Comparison of ENCODE assay signal across 16 cellular contexts in genomic region chr22:50443202-50443601, GRCh38. TPM values are rescaled to one million over a fixed set of nuclear protein-coding genes. Genes with fewer than 3 reads are reported as not detected.
DNase-seq lines count a peak whose midpoint lies in the region; ATAC-seq and TF ChIP-seq lines count a peak whose summit lies in the region.
"Had no signal": no experiment of that assay in that cellular context is flagged by ENCODE, and none has a peak within 500 bp of the region (broad histone marks: within the 10 kb centered on the region; RNA-seq: fewer than 3 reads in every experiment).

No MANE protein-coding gene starts in this region.

- H3K4me3 ChIP-seq in thyroid gland (replicated peaks in 1 of 3) (no peak overlapping the region), Karpas-422 (ENCODE audit: low read length) (no peak overlapping the region)
- H3K4me3 ChIP-seq: PC-9 had no signal

- no peaks in the 10 kb centered on the region for H3K79me2 ChIP-seq in Karpas-422 (ENCODE audit: low read length)

- H3K9me3 Mint-ChIP-seq in activated naive CD4-positive, alpha-beta T cell treated with anti-CD3 and anti-CD28 coated beads, Interleukin-2, amount 50 U/mL, for 72 hours = no peaks in the 10 kb centered on the region
- H3K9me3 Mint-ChIP-seq in activated naive CD4-positive, alpha-beta T cell treated with anti-CD3 and anti-CD28 coated beads for 36 hours = no peaks in the 10 kb centered on the region
- H3K9me3 Mint-ChIP-seq in glutamatergic neuron (ENCODE audit: unreplicated experiment) = peaks cover 29% of the 10 kb centered on the region

- CTCF ChIA-PET in activated naive CD4-positive, alpha-beta T cell treated with anti-CD3 and anti-CD28 coated beads for 36 hours (lab: Charles Lee) = no interaction called here

- peaks cover 6% of the 10 kb centered on the region; the same call in 1 of the 2 replicates for H4K20me1 ChIP-seq in Karpas-422 (ENCODE audit: insufficient read depth, low read depth, low read length)

- no peak overlapping the region for H2AFZ ChIP-seq in Karpas-422 (ENCODE audit: low read length)
- H2AFZ ChIP-seq: PC-9 had no signal

- intact Hi-C loops in activated naive CD4-positive, alpha-beta T cell treated with anti-CD3 and anti-CD28 coated beads for 36 hours (cut with micrococcal nuclease) = no loop called here
- intact Hi-C loops in thyroid gland (cut with DNase I) = no loop called here

- peaks cover 0 to 3% of the 10 kb centered on the region in 2 donors for H3K36me3 Mint-ChIP-seq in activated naive CD4-positive, alpha-beta T cell treated with anti-CD3 and anti-CD28 coated beads, Interleukin-2, amount 50 U/mL, for 72 hours
- peaks cover 4% of the 10 kb centered on the region for H3K36me3 Mint-ChIP-seq in activated naive CD4-positive, alpha-beta T cell treated with anti-CD3 and anti-CD28 coated beads for 36 hours (ENCODE audit: low read depth)
- peaks cover 2% of the 10 kb centered on the region for H3K36me3 Mint-ChIP-seq in T-helper 17 cell (ENCODE audit: low read depth)
- H3K36me3 Mint-ChIP-seq in glutamatergic neuron (ENCODE audit: unreplicated experiment) = no peaks in the 10 kb centered on the region

- H3K4me2 ChIP-seq in Karpas-422 (ENCODE audit: low read depth, low read length, poor library complexity, severe bottlenecking) = no peak overlapping the region
- H3K4me2 ChIP-seq: PC-9 had no signal

- no peak overlapping the region for H3K4me3 Mint-ChIP-seq in activated naive CD4-positive, alpha-beta T cell treated with anti-CD3 and anti-CD28 coated beads for 36 hours
- H3K4me3 Mint-ChIP-seq in T-helper 17 cell (no peak overlapping the region), glutamatergic neuron (ENCODE audit: unreplicated experiment) (peak overlapping the region; percentile 5)

- peak overlapping the region; percentile 71 to 88 for H3K27ac Mint-ChIP-seq in activated naive CD4-positive, alpha-beta T cell treated with anti-CD3 and anti-CD28 coated beads, Interleukin-2, amount 50 U/mL, for 72 hours
- no peak overlapping the region for H3K27ac Mint-ChIP-seq in activated naive CD4-positive, alpha-beta T cell treated with anti-CD3 and anti-CD28 coated beads for 36 hours
- no peak overlapping the region for H3K27ac Mint-ChIP-seq in T-helper 17 cell
- no peak overlapping the region for H3K27ac Mint-ChIP-seq in glutamatergic neuron (ENCODE audit: unreplicated experiment)

- TF ChIP-seq CTCF in glutamatergic neuron (IDR thresholded peaks at IDR 0.05; ENCODE audit: partially characterized antibody, unreplicated experiment) = no peak
- no peak for TF ChIP-seq CTCF in thyroid gland (IDR thresholded peaks at IDR 0.05)

- H3K4me1 ChIP-seq in thyroid gland (peaks cover 32 to 34% of the 10 kb centered on the region in 2 donors), Karpas-422 (ENCODE audit: low read length) (peaks cover 8% of the 10 kb centered on the region)

- ATAC-seq in activated naive CD4-positive, alpha-beta T cell treated with anti-CD3 and anti-CD28 coated beads, Interleukin-2, amount 50 U/mL, for 72 hours = no peak
- peak; percentile 9 for ATAC-seq in T-helper 17 cell

- TF ChIP-seq POLR2A in thyroid gland (IDR thresholded peaks at IDR 0.05) = no peak

- no peak overlapping the region for H3K9ac ChIP-seq in Karpas-422 (ENCODE audit: low read length)

- H3K9me3 ChIP-seq in T-helper 17 cell (ENCODE audit: control insufficient read depth, low read length, poor library complexity, severe bottlenecking) (no peaks in the 10 kb centered on the region), thyroid gland (no peaks in the 10 kb centered on the region), Karpas-422 (ENCODE audit: low read length) (no peaks in the 10 kb centered on the region)

- peaks cover 10% of the 10 kb centered on the region for H3K4me1 Mint-ChIP-seq in activated naive CD4-positive, alpha-beta T cell treated with anti-CD3 and anti-CD28 coated beads for 36 hours (ENCODE audit: low read depth)
- H3K4me1 Mint-ChIP-seq in T-helper 17 cell = peaks cover 15% of the 10 kb centered on the region
- H3K4me1 Mint-ChIP-seq in glutamatergic neuron (ENCODE audit: low read depth, unreplicated experiment) = peaks cover 4% of the 10 kb centered on the region

- H3K27me3 ChIP-seq in thyroid gland = no peaks in the 10 kb centered on the region
- no peaks in the 10 kb centered on the region for H3K27me3 ChIP-seq in Karpas-422 (ENCODE audit: low read length)

- H3K27ac ChIP-seq in thyroid gland (peak overlapping the region; percentile 51 to 86 (median 77)), Karpas-422 (ENCODE audit: low read length) (no peak overlapping the region)
- H3K27ac ChIP-seq: PC-9 had no signal

- peaks cover 38 to 42% of the 10 kb centered on the region in 2 donors for H3K36me3 ChIP-seq in thyroid gland
- 0 out of 2 replicates have a peak, but pooled peaks cover 3% of the 10 kb centered on the region for H3K36me3 ChIP-seq in Karpas-422 (ENCODE audit: insufficient read depth, low read length)

- H3K27me3 Mint-ChIP-seq in activated naive CD4-positive, alpha-beta T cell treated with anti-CD3 and anti-CD28 coated beads for 36 hours (ENCODE audit: low read depth) = no peaks in the 10 kb centered on the region
- no peaks in the 10 kb centered on the region for H3K27me3 Mint-ChIP-seq in T-helper 17 cell
- H3K27me3 Mint-ChIP-seq in glutamatergic neuron (ENCODE audit: unreplicated experiment) = peaks cover 33% of the 10 kb centered on the region

- DNase-seq in activated naive CD4-positive, alpha-beta T cell treated with anti-CD3 and anti-CD28 coated beads, Interleukin-2, amount 50 U/mL, for 72 hours (ENCODE audit: low spot score in 2 of 2) = no peak
- DNase-seq in activated naive CD4-positive, alpha-beta T cell treated with anti-CD3 and anti-CD28 coated beads for 36 hours = no peak
- DNase-seq in T-helper 17 cell = no peak
- DNase-seq in glutamatergic neuron = no peak
- peak; percentile 34 to 45 for DNase-seq in thyroid gland
- no peak for DNase-seq in C1 segment of cervical spinal cord (lab: John Stamatoyannopoulos, UW)
- DNase-seq in LoVo (ENCODE audit: low spot score) = no peak
- no peak for DNase-seq in Karpas-422
- DNase-seq: activated naive CD4-positive, alpha-beta T cell; DMS79; NCI-H1092; NCI-H446; PC-9 had no signal

- H3K9me2 ChIP-seq in Karpas-422 (replicated peaks; ENCODE audit: insufficient read depth, low read length) = no peaks in the 10 kb centered on the region

- 59 to 73% methylated on average over 13 to 14 of the region's 15 CpGs for WGBS in thyroid gland, 2 donors

RNA-seq across cellular contexts. Expression of gene SBF1, which starts 31.6 kb away (rescaled TPM):
- 10 to 100 TPM; 99.3 to 99.8 TPM for total RNA-seq in activated naive CD4-positive, alpha-beta T cell treated with anti-CD3 and anti-CD28 coated beads, Interleukin-2, amount 50 U/mL, for 72 hours
- 100 to 1,000 TPM; 100 TPM for total RNA-seq in activated naive CD4-positive, alpha-beta T cell treated with anti-CD3 and anti-CD28 coated beads for 36 hours
- 100 to 1,000 TPM; 202 to 217 TPM for total RNA-seq in T-helper 17 cell
- 206 TPM for total RNA-seq in glutamatergic neuron (ENCODE audit: unreplicated experiment)
- total RNA-seq in thyroid gland = 100 to 1,000 TPM in 3 of 4 donors, 10 to 100 TPM in 1; 80.0 to 227 (median 128) TPM
- total RNA-seq in Karpas-422 (2014; rRNA removed; shearing (Covaris generic); ENCODE audit: low replicate concordance) = 33.5 and 91.5 TPM in 2 replicates

RNA-seq across cellular contexts. Expression of gene ADM2, which starts 38.1 kb away (rescaled TPM):
- total RNA-seq in activated naive CD4-positive, alpha-beta T cell treated with anti-CD3 and anti-CD28 coated beads, Interleukin-2, amount 50 U/mL, for 72 hours = 1 to 10 TPM; 6.0 to 7.0 TPM
- total RNA-seq in activated naive CD4-positive, alpha-beta T cell treated with anti-CD3 and anti-CD28 coated beads for 36 hours = 1 to 10 TPM; 7.5 to 8.3 TPM
- total RNA-seq in T-helper 17 cell (1 to 10 TPM; 1.7 to 2.4 TPM), glutamatergic neuron (ENCODE audit: unreplicated experiment) (37.6 TPM), thyroid gland (10 to 100 TPM in 1 of 4 donors, 1 to 10 TPM in 3; 5.2 to 23.5 (median 6.6) TPM)
- total RNA-seq in Karpas-422 (2014; rRNA removed; shearing (Covaris generic); ENCODE audit: low replicate concordance) = 0.79 and 1.4 TPM in 2 replicates

RNA-seq across cellular contexts. Expression of gene MIOX, which starts 43.5 kb away (rescaled TPM):
- total RNA-seq in activated naive CD4-positive, alpha-beta T cell treated with anti-CD3 and anti-CD28 coated beads, Interleukin-2, amount 50 U/mL, for 72 hours = under 1 TPM in 1 of 2 donors, not detected in 1; 0.25 TPM
- under 1 TPM in 1 of 2 experiments, not detected in 1; 0.31 TPM for total RNA-seq in activated naive CD4-positive, alpha-beta T cell treated with anti-CD3 and anti-CD28 coated beads for 36 hours
- total RNA-seq in T-helper 17 cell = not detected
- 4.0 TPM for total RNA-seq in glutamatergic neuron (ENCODE audit: unreplicated experiment)
- total RNA-seq in thyroid gland = 10 to 100 TPM in 1 of 4 donors, 1 to 10 TPM in 3; 2.1 to 11.3 (median 4.7) TPM
- total RNA-seq in Karpas-422 (2014; rRNA removed; shearing (Covaris generic); ENCODE audit: low replicate concordance) = 0.93 and 3.9 TPM in 2 replicates
- total RNA-seq: cerebellum, epithelial cell of proximal tubule, temporal lobe had no signal

Comparison
In these comparisons a context has a peak if more than half of its experiments do, and no peak if none do; other contexts are left out.
1. H3K27ac Mint-ChIP-seq: peak in activated naive CD4-positive, alpha-beta T cell treated with anti-CD3 and anti-CD28 coated beads, Interleukin-2, amount 50 U/mL, for 72 hours (2 of 2); none in activated naive CD4-positive, alpha-beta T cell treated with anti-CD3 and anti-CD28 coated beads for 36 hours (single experiment), T-helper 17 cell (single experiment) and glutamatergic neuron (single experiment).
2. DNase-seq: peak in thyroid gland (2 of 2); none in activated naive CD4-positive, alpha-beta T cell treated with anti-CD3 and anti-CD28 coated beads, Interleukin-2, amount 50 U/mL, for 72 hours (0 of 2), activated naive CD4-positive, alpha-beta T cell treated with anti-CD3 and anti-CD28 coated beads for 36 hours (single experiment), T-helper 17 cell (0 of 3), glutamatergic neuron (single experiment), C1 segment of cervical spinal cord (0 of 14), LoVo (single experiment) and Karpas-422 (single experiment).